In the genomic region with DNA sequence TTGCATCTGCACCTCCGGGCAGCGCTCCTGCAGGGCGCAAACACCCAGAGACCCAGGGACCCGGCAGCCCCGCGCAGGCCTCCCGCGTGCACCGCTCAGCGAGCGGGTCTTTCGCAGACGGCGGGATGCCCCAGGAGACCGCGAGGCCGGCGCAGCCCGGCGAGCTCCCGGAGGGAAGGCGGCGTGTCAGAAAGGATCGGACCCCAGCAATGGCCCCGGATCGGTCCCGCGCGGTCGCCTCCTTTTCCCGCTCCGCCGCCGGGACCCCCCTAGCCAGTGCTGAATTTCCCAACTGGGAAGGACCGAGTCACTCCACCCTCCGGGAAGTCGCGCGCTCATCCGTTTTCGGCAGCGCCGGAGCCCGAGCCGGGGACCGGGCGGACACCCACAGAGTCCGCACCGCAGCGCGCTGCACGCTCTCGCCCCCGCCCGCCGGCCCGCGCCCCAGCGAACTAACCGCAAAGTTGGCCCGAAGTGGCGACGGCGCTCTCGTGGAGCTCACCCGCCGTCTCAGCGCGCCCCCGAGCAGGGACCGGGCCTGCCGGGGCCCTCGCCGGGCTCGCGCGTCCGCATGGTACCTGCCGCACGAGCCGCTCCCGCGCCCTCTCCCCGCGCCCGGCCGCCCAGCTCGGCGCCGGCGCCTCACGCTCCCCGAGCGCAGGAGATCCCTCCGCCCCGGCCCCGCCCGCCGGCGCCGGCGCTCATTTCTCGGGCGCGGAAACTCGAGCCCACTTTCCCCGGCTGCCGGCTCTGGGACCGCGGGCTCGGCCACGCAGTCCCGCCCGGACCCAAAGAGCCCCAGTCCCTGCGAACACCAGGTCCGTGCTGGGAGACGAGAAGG, we compare ENCODE assay signal across 1 cellular context.
TF ChIP-seq lines count a peak whose summit lies in the region.

A gene with protein sequence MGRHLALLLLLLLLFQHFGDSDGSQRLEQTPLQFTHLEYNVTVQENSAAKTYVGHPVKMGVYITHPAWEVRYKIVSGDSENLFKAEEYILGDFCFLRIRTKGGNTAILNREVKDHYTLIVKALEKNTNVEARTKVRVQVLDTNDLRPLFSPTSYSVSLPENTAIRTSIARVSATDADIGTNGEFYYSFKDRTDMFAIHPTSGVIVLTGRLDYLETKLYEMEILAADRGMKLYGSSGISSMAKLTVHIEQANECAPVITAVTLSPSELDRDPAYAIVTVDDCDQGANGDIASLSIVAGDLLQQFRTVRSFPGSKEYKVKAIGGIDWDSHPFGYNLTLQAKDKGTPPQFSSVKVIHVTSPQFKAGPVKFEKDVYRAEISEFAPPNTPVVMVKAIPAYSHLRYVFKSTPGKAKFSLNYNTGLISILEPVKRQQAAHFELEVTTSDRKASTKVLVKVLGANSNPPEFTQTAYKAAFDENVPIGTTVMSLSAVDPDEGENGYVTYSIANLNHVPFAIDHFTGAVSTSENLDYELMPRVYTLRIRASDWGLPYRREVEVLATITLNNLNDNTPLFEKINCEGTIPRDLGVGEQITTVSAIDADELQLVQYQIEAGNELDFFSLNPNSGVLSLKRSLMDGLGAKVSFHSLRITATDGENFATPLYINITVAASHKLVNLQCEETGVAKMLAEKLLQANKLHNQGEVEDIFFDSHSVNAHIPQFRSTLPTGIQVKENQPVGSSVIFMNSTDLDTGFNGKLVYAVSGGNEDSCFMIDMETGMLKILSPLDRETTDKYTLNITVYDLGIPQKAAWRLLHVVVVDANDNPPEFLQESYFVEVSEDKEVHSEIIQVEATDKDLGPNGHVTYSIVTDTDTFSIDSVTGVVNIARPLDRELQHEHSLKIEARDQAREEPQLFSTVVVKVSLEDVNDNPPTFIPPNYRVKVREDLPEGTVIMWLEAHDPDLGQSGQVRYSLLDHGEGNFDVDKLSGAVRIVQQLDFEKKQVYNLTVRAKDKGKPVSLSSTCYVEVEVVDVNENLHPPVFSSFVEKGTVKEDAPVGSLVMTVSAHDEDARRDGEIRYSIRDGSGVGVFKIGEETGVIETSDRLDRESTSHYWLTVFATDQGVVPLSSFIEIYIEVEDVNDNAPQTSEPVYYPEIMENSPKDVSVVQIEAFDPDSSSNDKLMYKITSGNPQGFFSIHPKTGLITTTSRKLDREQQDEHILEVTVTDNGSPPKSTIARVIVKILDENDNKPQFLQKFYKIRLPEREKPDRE (N-terminal part only) (minus strand): TSS at position 650 of the 841 bp plus-strand sequence. CDS start 14,029 bp downstream, outside the sequence.

TF ChIP-seq in HepG2, 621 proteins besides CTCF, POLR2A, EP300 and RAD21 (continued from another document and continues in another):
- TF ChIP-seq YEATS2 (CRISPR knock-in tag; IDR thresholded peaks at IDR 0.05; ENCODE audit: borderline replicate concordance), result no peak
- peak; percentile 60; the same call in 1 of the 3 replicates for TF ChIP-seq MXI1 (IDR thresholded peaks at IDR 0.05; ENCODE audit: borderline replicate concordance, low read depth, low read length)
- TF ChIP-seq ZNF557 (CRISPR knock-in tag; IDR thresholded peaks at IDR 0.05), result no peak
- TF ChIP-seq FOXM1 (CRISPR knock-in tag; IDR thresholded peaks at IDR 0.05), result no peak
- no peak for TF ChIP-seq REXO4 (CRISPR knock-in tag; IDR thresholded peaks at IDR 0.05; ENCODE audit: borderline replicate concordance)
- no peak for TF ChIP-seq ZNF235 (CRISPR knock-in tag; IDR thresholded peaks at IDR 0.05; ENCODE audit: borderline replicate concordance)
- TF ChIP-seq, protein P1, sequence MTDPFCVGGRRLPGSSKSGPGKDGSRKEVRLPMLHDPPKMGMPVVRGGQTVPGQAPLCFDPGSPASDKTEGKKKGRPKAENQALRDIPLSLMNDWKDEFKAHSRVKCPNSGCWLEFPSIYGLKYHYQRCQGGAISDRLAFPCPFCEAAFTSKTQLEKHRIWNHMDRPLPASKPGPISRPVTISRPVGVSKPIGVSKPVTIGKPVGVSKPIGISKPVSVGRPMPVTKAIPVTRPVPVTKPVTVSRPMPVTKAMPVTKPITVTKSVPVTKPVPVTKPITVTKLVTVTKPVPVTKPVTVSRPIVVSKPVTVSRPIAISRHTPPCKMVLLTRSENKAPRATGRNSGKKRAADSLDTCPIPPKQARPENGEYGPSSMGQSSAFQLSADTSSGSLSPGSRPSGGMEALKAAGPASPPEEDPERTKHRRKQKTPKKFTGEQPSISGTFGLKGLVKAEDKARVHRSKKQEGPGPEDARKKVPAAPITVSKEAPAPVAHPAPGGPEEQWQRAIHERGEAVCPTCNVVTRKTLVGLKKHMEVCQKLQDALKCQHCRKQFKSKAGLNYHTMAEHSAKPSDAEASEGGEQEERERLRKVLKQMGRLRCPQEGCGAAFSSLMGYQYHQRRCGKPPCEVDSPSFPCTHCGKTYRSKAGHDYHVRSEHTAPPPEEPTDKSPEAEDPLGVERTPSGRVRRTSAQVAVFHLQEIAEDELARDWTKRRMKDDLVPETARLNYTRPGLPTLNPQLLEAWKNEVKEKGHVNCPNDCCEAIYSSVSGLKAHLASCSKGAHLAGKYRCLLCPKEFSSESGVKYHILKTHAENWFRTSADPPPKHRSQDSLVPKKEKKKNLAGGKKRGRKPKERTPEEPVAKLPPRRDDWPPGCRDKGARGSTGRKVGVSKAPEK (CRISPR knock-in tag; IDR thresholded peaks at IDR 0.05; ENCODE audit: borderline replicate concordance), result no peak
- no peak for TF ChIP-seq ZNF660 (CRISPR knock-in tag; IDR thresholded peaks at IDR 0.05; ENCODE audit: borderline replicate concordance, low read depth)
- no peak for TF ChIP-seq ZNF713 (CRISPR knock-in tag; IDR thresholded peaks at IDR 0.05)
- no peak for TF ChIP-seq KLF11 (CRISPR knock-in tag; IDR thresholded peaks at IDR 0.05)
- no peak for TF ChIP-seq FOXC1 (CRISPR knock-in tag; IDR thresholded peaks at IDR 0.05; ENCODE audit: borderline replicate concordance)
- TF ChIP-seq, protein P2, sequence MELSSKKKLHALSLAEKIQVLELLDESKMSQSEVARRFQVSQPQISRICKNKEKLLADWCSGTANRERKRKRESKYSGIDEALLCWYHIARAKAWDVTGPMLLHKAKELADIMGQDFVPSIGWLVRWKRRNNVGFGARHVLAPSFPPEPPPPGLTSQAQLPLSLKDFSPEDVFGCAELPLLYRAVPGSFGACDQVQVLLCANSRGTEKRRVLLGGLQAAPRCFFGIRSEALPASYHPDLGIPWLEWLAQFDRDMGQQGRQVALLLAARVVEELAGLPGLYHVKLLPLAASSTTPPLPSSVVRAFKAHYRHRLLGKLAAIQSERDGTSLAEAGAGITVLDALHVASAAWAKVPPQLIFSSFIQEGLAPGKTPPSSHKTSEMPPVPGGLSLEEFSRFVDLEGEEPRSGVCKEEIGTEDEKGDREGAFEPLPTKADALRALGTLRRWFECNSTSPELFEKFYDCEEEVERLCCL (CRISPR knock-in tag; IDR thresholded peaks at IDR 0.05; ENCODE audit: borderline replicate concordance), result no peak
- no peak for TF ChIP-seq ZFP37 (CRISPR knock-in tag; IDR thresholded peaks at IDR 0.05; ENCODE audit: borderline replicate concordance)
- TF ChIP-seq ZNF160 (CRISPR knock-in tag; IDR thresholded peaks at IDR 0.05), result no peak; the same call in 1 of the 2 replicates
- no peak for TF ChIP-seq ZNF709 (CRISPR knock-in tag; IDR thresholded peaks at IDR 0.05)
- TF ChIP-seq ZNF776 (CRISPR knock-in tag; IDR thresholded peaks at IDR 0.05), result peak; percentile 80; the same call in 1 of the 2 replicates
- peak; percentile 49 for TF ChIP-seq TAF1 (CRISPR knock-in tag; IDR thresholded peaks at IDR 0.05)
- no peak for TF ChIP-seq IKZF4 (CRISPR knock-in tag; IDR thresholded peaks at IDR 0.05; ENCODE audit: borderline replicate concordance, low read depth, not compliant biosample characterization)
- TF ChIP-seq, protein P3, sequence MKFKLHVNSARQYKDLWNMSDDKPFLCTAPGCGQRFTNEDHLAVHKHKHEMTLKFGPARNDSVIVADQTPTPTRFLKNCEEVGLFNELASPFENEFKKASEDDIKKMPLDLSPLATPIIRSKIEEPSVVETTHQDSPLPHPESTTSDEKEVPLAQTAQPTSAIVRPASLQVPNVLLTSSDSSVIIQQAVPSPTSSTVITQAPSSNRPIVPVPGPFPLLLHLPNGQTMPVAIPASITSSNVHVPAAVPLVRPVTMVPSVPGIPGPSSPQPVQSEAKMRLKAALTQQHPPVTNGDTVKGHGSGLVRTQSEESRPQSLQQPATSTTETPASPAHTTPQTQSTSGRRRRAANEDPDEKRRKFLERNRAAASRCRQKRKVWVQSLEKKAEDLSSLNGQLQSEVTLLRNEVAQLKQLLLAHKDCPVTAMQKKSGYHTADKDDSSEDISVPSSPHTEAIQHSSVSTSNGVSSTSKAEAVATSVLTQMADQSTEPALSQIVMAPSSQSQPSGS (CRISPR knock-in tag; IDR thresholded peaks at IDR 0.05), result no peak
- TF ChIP-seq SRY (CRISPR knock-in tag; IDR thresholded peaks at IDR 0.05), result peak; percentile 54; the same call in 1 of the 2 replicates
- no peak for TF ChIP-seq ZNF839 (CRISPR knock-in tag; IDR thresholded peaks at IDR 0.05; ENCODE audit: borderline replicate concordance)
- peak; percentile 44; the same call in 1 of the 2 replicates for TF ChIP-seq POLR2AphosphoS5 (IDR thresholded peaks at IDR 0.05; ENCODE audit: low read depth, low read length)
- no peak for TF ChIP-seq BRD4 (CRISPR knock-in tag; IDR thresholded peaks at IDR 0.05)
- TF ChIP-seq, protein P4, sequence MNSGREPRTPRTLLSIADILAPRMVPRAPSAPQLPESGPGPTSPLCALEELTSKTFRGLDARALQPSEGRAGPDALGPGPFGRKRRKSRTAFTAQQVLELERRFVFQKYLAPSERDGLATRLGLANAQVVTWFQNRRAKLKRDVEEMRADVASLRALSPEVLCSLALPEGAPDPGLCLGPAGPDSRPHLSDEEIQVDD (CRISPR knock-in tag; IDR thresholded peaks at IDR 0.05; ENCODE audit: borderline replicate concordance), result no peak
- no peak for TF ChIP-seq ZNF484 (CRISPR knock-in tag; IDR thresholded peaks at IDR 0.05; ENCODE audit: borderline replicate concordance, low read depth)
- no peak for TF ChIP-seq NCOA1 (CRISPR knock-in tag; IDR thresholded peaks at IDR 0.05)
- TF ChIP-seq, protein P5, sequence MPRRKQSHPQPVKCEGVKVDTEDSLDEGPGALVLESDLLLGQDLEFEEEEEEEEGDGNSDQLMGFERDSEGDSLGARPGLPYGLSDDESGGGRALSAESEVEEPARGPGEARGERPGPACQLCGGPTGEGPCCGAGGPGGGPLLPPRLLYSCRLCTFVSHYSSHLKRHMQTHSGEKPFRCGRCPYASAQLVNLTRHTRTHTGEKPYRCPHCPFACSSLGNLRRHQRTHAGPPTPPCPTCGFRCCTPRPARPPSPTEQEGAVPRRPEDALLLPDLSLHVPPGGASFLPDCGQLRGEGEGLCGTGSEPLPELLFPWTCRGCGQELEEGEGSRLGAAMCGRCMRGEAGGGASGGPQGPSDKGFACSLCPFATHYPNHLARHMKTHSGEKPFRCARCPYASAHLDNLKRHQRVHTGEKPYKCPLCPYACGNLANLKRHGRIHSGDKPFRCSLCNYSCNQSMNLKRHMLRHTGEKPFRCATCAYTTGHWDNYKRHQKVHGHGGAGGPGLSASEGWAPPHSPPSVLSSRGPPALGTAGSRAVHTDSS (CRISPR knock-in tag; conservative IDR thresholded peaks at IDR 0.05), result no peak
- TF ChIP-seq, protein P6, sequence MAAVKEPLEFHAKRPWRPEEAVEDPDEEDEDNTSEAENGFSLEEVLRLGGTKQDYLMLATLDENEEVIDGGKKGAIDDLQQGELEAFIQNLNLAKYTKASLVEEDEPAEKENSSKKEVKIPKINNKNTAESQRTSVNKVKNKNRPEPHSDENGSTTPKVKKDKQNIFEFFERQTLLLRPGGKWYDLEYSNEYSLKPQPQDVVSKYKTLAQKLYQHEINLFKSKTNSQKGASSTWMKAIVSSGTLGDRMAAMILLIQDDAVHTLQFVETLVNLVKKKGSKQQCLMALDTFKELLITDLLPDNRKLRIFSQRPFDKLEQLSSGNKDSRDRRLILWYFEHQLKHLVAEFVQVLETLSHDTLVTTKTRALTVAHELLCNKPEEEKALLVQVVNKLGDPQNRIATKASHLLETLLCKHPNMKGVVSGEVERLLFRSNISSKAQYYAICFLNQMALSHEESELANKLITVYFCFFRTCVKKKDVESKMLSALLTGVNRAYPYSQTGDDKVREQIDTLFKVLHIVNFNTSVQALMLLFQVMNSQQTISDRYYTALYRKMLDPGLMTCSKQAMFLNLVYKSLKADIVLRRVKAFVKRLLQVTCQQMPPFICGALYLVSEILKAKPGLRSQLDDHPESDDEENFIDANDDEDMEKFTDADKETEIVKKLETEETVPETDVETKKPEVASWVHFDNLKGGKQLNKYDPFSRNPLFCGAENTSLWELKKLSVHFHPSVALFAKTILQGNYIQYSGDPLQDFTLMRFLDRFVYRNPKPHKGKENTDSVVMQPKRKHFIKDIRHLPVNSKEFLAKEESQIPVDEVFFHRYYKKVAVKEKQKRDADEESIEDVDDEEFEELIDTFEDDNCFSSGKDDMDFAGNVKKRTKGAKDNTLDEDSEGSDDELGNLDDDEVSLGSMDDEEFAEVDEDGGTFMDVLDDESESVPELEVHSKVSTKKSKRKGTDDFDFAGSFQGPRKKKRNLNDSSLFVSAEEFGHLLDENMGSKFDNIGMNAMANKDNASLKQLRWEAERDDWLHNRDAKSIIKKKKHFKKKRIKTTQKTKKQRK (IDR thresholded peaks at IDR 0.05; ENCODE audit: low read length), result no peak
- no peak for TF ChIP-seq DPF2 (CRISPR knock-in tag; IDR thresholded peaks at IDR 0.05; ENCODE audit: borderline replicate concordance, low read depth)
- no peak for TF ChIP-seq ZNF468 (CRISPR knock-in tag; IDR thresholded peaks at IDR 0.05)
- no peak for TF ChIP-seq ZNF552 (CRISPR knock-in tag; IDR thresholded peaks at IDR 0.05; ENCODE audit: borderline replicate concordance)
- TF ChIP-seq MTA1 (CRISPR knock-in tag; IDR thresholded peaks at IDR 0.05; ENCODE audit: borderline replicate concordance), result no peak
- peak; percentile 13; the same call in 1 of the 2 replicates for TF ChIP-seq MYC (CRISPR knock-in tag; IDR thresholded peaks at IDR 0.05; ENCODE audit: borderline replicate concordance)
- 0 out of 2 replicates have a peak, but pooled peaks have one; percentile 41 for TF ChIP-seq MAZ (IDR thresholded peaks at IDR 0.05; ENCODE audit: borderline replicate concordance, low read depth, low read length)
- TF ChIP-seq MAZ (CRISPR knock-in tag; IDR thresholded peaks at IDR 0.05; ENCODE audit: low read depth), result peak; percentile 82
- no peak for TF ChIP-seq SNRNP70 (IDR thresholded peaks at IDR 0.05; ENCODE audit: low read depth, low read length)
- TF ChIP-seq CBX2 (IDR thresholded peaks at IDR 0.05; ENCODE audit: low read depth, low read length), result no peak
- TF ChIP-seq CBX2 (CRISPR knock-in tag; IDR thresholded peaks at IDR 0.05; ENCODE audit: low read depth), result no peak
- no peak for TF ChIP-seq AKAP8 (CRISPR knock-in tag; IDR thresholded peaks at IDR 0.05)
- TF ChIP-seq SATB2 (CRISPR knock-in tag; IDR thresholded peaks at IDR 0.05), result 0 out of 2 replicates have a peak, but pooled peaks have one; percentile 22
- TF ChIP-seq, protein P7, sequence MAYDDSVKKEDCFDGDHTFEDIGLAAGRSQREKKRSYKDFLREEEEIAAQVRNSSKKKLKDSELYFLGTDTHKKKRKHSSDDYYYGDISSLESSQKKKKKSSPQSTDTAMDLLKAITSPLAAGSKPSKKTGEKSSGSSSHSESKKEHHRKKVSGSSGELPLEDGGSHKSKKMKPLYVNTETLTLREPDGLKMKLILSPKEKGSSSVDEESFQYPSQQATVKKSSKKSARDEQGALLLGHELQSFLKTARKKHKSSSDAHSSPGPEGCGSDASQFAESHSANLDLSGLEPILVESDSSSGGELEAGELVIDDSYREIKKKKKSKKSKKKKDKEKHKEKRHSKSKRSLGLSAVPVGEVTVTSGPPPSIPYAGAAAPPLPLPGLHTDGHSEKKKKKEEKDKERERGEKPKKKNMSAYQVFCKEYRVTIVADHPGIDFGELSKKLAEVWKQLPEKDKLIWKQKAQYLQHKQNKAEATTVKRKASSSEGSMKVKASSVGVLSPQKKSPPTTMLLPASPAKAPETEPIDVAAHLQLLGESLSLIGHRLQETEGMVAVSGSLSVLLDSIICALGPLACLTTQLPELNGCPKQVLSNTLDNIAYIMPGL (CRISPR knock-in tag; IDR thresholded peaks at IDR 0.05; ENCODE audit: borderline replicate concordance in 1 of 2, low read depth in 1 of 2), result no peak; a peak in 1 of 4 replicates
- no peak for TF ChIP-seq WIZ (CRISPR knock-in tag; IDR thresholded peaks at IDR 0.05)
- TF ChIP-seq ZNF451 (CRISPR knock-in tag; IDR thresholded peaks at IDR 0.05), result no peak; the same call in 1 of the 2 replicates
- TF ChIP-seq ZNF44 (CRISPR knock-in tag; IDR thresholded peaks at IDR 0.05), result no peak
